Comparison of ENCODE assay signal across 15 cellular contexts in the genomic region with DNA sequence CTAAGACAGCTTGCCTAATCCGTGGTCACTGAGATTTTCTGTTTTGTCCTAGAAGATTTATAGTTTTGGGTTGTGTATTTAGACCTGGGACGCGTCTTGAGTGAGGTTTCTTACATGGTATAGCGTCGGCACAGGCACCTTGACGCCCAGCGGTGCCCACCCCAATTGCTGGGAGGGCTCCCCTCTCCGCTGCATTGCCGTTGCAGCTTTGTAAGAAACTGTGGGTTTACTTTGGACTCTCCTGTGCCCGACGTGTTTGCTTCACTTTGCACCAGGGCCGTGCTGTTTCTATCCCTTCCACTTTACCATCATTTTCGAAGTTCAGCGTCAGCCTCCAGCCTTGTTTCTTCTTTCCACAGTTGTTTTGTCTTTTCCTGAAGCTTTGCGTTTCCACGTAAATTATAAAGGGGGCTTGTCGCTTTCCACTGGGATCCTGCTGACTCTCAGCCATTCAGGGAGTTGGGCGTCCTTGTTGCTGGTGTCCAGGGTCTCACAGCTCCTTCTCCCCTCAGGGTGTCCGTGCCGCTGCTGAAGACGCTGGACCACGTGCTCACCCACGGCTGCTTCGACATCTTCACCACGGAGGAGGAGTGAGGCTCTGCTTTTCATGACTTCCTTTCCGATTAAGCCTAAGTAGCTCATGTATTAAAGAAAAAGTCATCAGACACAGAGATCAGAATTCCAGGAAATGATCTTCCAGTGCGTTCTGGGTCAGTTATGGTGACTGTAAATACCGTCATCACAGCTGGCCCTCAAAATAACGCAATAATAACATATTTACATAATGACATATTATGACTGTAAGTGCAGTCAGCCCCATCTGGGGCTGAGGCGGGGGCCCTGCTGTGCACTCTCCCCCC.
DNase-seq lines count a peak whose midpoint lies in the region; ATAC-seq and TF ChIP-seq lines count a peak whose summit lies in the region.
"Had no signal": no experiment of that assay in that cellular context is flagged by ENCODE, and none has a peak within 500 bp of the region (broad histone marks: within the 10 kb centered on the region; RNA-seq: fewer than 3 reads in every experiment).

No MANE protein-coding gene starts in this region.

- H3K4me3 Mint-ChIP-seq in activated CD8-positive, alpha-beta memory T cell treated with anti-CD3 and anti-CD28 coated beads, Interleukin-2, amount 10 ng/mL, durations not matched to agents 7 days and 5 days, result no peak overlapping the region
- H3K4me3 Mint-ChIP-seq in WTC11, result no peak overlapping the region
- H3K4me3 Mint-ChIP-seq: activated naive CD4-positive, alpha-beta T cell treated with anti-CD3 and anti-CD28 coated beads, Interleukin-2, amount 50 U/mL, for 24 hours; immature natural killer cell; naive thymus-derived CD8-positive, alpha-beta T cell; stimulated activated naive B cell treated with anti-CD40 and anti-IgM and Interleukin-4, amounts not matched to agents 10 μg/mL and 1 μg/mL and 100 μg/mL, for 72 hours had no signal

- peaks cover 2 to 100% (median 83%) of the 10 kb centered on the region in 6 donors for H3K36me3 ChIP-seq in spleen
- H3K36me3 ChIP-seq in gastrocnemius medialis, result peaks cover 0 to 64% of the 10 kb centered on the region in 2 donors

- no peaks in the 10 kb centered on the region for H3K27me3 ChIP-seq in spleen (replicated peaks in 1 of 7)
- H3K27me3 ChIP-seq in gastrocnemius medialis, result no peaks in the 10 kb centered on the region

- H3K36me3 Mint-ChIP-seq in activated CD8-positive, alpha-beta memory T cell treated with anti-CD3 and anti-CD28 coated beads, Interleukin-2, amount 10 ng/mL, durations not matched to agents 7 days and 5 days, result peaks cover 27% of the 10 kb centered on the region
- peaks cover 61% of the 10 kb centered on the region for H3K36me3 Mint-ChIP-seq in WTC11

- POLR2A ChIA-PET in WTC11 (lab: Charles Lee), result no interaction called here

- DNase-seq in activated CD8-positive, alpha-beta memory T cell treated with anti-CD3 and anti-CD28 coated beads, Interleukin-2, amount 10 ng/mL, durations not matched to agents 7 days and 5 days, result no peak
- DNase-seq in activated CD8-positive, alpha-beta memory T cell treated with anti-CD3 and anti-CD28 coated beads for 24 hours, result no peak
- DNase-seq in WTC11 (ENCODE audit: low spot score) (peak; percentile 1), fibroblast of the aortic adventitia (ENCODE audit: low read depth) (peak; percentile 38), spleen (peak; percentile 40), NCI-H1694 (lab: John Stamatoyannopoulos, UW) (no peak), DMS 273 (lab: John Stamatoyannopoulos, UW; ENCODE audit: unreplicated experiment) (no peak), gastrocnemius medialis (no peak)
- DNase-seq: DMS153; immature natural killer cell; SHP77 treated with DMSO at 0.1 percent for 48 hours; stimulated activated naive B cell treated with anti-CD40 and anti-IgM and Interleukin-4, amounts not matched to agents 10 μg/mL and 1 μg/mL and 100 μg/mL, for 72 hours had no signal

- H3K4me1 ChIP-seq in spleen, result peaks cover 0 to 10% (median 0%) of the 10 kb centered on the region in 6 donors
- peaks cover 0 to 3% of the 10 kb centered on the region in 2 donors for H3K4me1 ChIP-seq in gastrocnemius medialis

- in situ Hi-C loops in gastrocnemius medialis (cut with MboI; ENCODE audit: low sequenced_read_pairs in 4 of 4), result no loop called here

- no peaks in the 10 kb centered on the region for H3K27me3 Mint-ChIP-seq in activated CD8-positive, alpha-beta memory T cell treated with anti-CD3 and anti-CD28 coated beads, Interleukin-2, amount 10 ng/mL, durations not matched to agents 7 days and 5 days
- H3K27me3 Mint-ChIP-seq in WTC11 (ENCODE audit: low read depth), result no peaks in the 10 kb centered on the region
- H3K27me3 Mint-ChIP-seq: activated naive CD4-positive, alpha-beta T cell treated with anti-CD3 and anti-CD28 coated beads, Interleukin-2, amount 50 U/mL, for 24 hours; naive thymus-derived CD8-positive, alpha-beta T cell; stimulated activated naive B cell treated with anti-CD40 and anti-IgM and Interleukin-4, amounts not matched to agents 10 μg/mL and 1 μg/mL and 100 μg/mL, for 72 hours had no signal

- 89 to 94% (median 91%) methylated on average over 30 of the region's 30 CpGs for WGBS in spleen, 5 donors

- no peaks in the 10 kb centered on the region for H3K4me1 Mint-ChIP-seq in activated CD8-positive, alpha-beta memory T cell treated with anti-CD3 and anti-CD28 coated beads, Interleukin-2, amount 10 ng/mL, durations not matched to agents 7 days and 5 days
- no peaks in the 10 kb centered on the region; the same call in 1 of the 2 replicates for H3K4me1 Mint-ChIP-seq in WTC11
- H3K4me1 Mint-ChIP-seq: activated naive CD4-positive, alpha-beta T cell treated with anti-CD3 and anti-CD28 coated beads, Interleukin-2, amount 50 U/mL, for 24 hours; immature natural killer cell had no signal

- H3K9me3 ChIP-seq in spleen (no peaks in the 10 kb centered on the region), gastrocnemius medialis (no peaks in the 10 kb centered on the region)

- no peak for TF ChIP-seq CTCF in WTC11 (IDR thresholded peaks at IDR 0.05)
- TF ChIP-seq CTCF in fibroblast of the aortic adventitia (IDR thresholded peaks at IDR 0.05; ENCODE audit: insufficient read depth, low read length), result no peak
- TF ChIP-seq CTCF in spleen (IDR thresholded peaks at IDR 0.05 in 8 of 11, conservative IDR thresholded peaks at IDR 0.05 in 3 of 11), result no peak
- no peak for TF ChIP-seq CTCF in gastrocnemius medialis (IDR thresholded peaks at IDR 0.05 in 4 of 5, conservative IDR thresholded peaks at IDR 0.05 in 1 of 5)

- H3K27ac Mint-ChIP-seq in activated CD8-positive, alpha-beta memory T cell treated with anti-CD3 and anti-CD28 coated beads, Interleukin-2, amount 10 ng/mL, durations not matched to agents 7 days and 5 days, result peak overlapping the region; percentile 7
- peak overlapping the region; percentile 88 for H3K27ac Mint-ChIP-seq in WTC11
- H3K27ac Mint-ChIP-seq: activated naive CD4-positive, alpha-beta T cell treated with anti-CD3 and anti-CD28 coated beads, Interleukin-2, amount 50 U/mL, for 24 hours; stimulated activated naive B cell treated with anti-CD40 and anti-IgM and Interleukin-4, amounts not matched to agents 10 μg/mL and 1 μg/mL and 100 μg/mL, for 72 hours had no signal

- intact Hi-C loops in spleen (cut with DNase I; ENCODE audit: low total_unique reads), result no loop called here
- intact Hi-C loops in gastrocnemius medialis (cut with DNase I; ENCODE audit: low total_unique reads), result no loop called here

- no peak for ATAC-seq in activated CD8-positive, alpha-beta memory T cell treated with anti-CD3 and anti-CD28 coated beads, Interleukin-2, amount 10 ng/mL, durations not matched to agents 7 days and 5 days
- ATAC-seq in WTC11 (no peak), gastrocnemius medialis (no peak)
- ATAC-seq: naive thymus-derived CD8-positive, alpha-beta T cell; stimulated activated naive B cell treated with anti-CD40 and anti-IgM and Interleukin-4, amounts not matched to agents 10 μg/mL and 1 μg/mL and 100 μg/mL, for 72 hours had no signal

- H3K9me3 Mint-ChIP-seq in activated CD8-positive, alpha-beta memory T cell treated with anti-CD3 and anti-CD28 coated beads, Interleukin-2, amount 10 ng/mL, durations not matched to agents 7 days and 5 days (ENCODE audit: low read depth), result no peaks in the 10 kb centered on the region
- H3K9me3 Mint-ChIP-seq in WTC11, result no peaks in the 10 kb centered on the region
- H3K9me3 Mint-ChIP-seq: activated naive CD4-positive, alpha-beta T cell treated with anti-CD3 and anti-CD28 coated beads, Interleukin-2, amount 50 U/mL, for 24 hours; immature natural killer cell; naive thymus-derived CD8-positive, alpha-beta T cell; stimulated activated naive B cell treated with anti-CD40 and anti-IgM and Interleukin-4, amounts not matched to agents 10 μg/mL and 1 μg/mL and 100 μg/mL, for 72 hours had no signal

- CTCF ChIA-PET in activated CD8-positive, alpha-beta memory T cell treated with anti-CD3 and anti-CD28 coated beads, Interleukin-2, amount 10 ng/mL, durations not matched to agents 7 days and 5 days (lab: Charles Lee), result interaction anchor here (0.6 to 1.5 kb wide), 4 partner anchors 24 to 269 kb away, joined by 3 to 5 read pairs (median 3); no protein-coding TSS in a partner anchor
- CTCF ChIA-PET in WTC11 (lab: Charles Lee), result interaction anchor here (1.5 to 2.7 kb wide), 4 partner anchors 7 to 264 kb away, joined by 4 to 12 read pairs (median 5); no protein-coding TSS in a partner anchor

- no peak overlapping the region for H3K4me3 ChIP-seq in fibroblast of the aortic adventitia (ENCODE audit: low read depth, low read length)
- no peak overlapping the region for H3K4me3 ChIP-seq in spleen
- no peak overlapping the region for H3K4me3 ChIP-seq in gastrocnemius medialis

- TF ChIP-seq POLR2A in spleen (IDR thresholded peaks at IDR 0.05), result no peak
- no peak for TF ChIP-seq POLR2A in gastrocnemius medialis (IDR thresholded peaks at IDR 0.05)

- H3K27ac ChIP-seq in spleen (no peak overlapping the region), gastrocnemius medialis (peak overlapping the region in 2 of 4 donors; percentile 0 to 24)
- H3K27ac ChIP-seq: HL-60 had no signal

TF ChIP-seq in WTC11, 78 proteins besides CTCF, POLR2A, EP300 and RAD21 (continues in another document):
- TF ChIP-seq GRHL2 (CRISPR knock-in tag; IDR thresholded peaks at IDR 0.05; ENCODE audit: insufficient replicate concordance, severe bottlenecking) (no peak), TEAD4 (CRISPR knock-in tag; IDR thresholded peaks at IDR 0.05) (no peak), ELF4 (CRISPR knock-in tag; IDR thresholded peaks at IDR 0.05; ENCODE audit: low read depth) (no peak)
- TF ChIP-seq, protein P1, sequence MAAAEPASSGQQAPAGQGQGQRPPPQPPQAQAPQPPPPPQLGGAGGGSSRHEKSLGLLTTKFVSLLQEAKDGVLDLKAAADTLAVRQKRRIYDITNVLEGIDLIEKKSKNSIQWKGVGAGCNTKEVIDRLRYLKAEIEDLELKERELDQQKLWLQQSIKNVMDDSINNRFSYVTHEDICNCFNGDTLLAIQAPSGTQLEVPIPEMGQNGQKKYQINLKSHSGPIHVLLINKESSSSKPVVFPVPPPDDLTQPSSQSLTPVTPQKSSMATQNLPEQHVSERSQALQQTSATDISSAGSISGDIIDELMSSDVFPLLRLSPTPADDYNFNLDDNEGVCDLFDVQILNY (CRISPR knock-in tag; IDR thresholded peaks at IDR 0.05), result no peak

Comparison
In these comparisons a context has a peak if more than half of its experiments do, and no peak if none do; other contexts are left out.
1. DNase-seq: peak in WTC11 (single experiment), fibroblast of the aortic adventitia (single experiment) and spleen (single experiment); none in activated CD8-positive, alpha-beta memory T cell treated with anti-CD3 and anti-CD28 coated beads, Interleukin-2, amount 10 ng/mL, durations not matched to agents 7 days and 5 days (single experiment), activated CD8-positive, alpha-beta memory T cell treated with anti-CD3 and anti-CD28 coated beads for 24 hours (single experiment), NCI-H1694 (single experiment), DMS 273 (single experiment) and gastrocnemius medialis (0 of 2).